In the genomic region with DNA sequence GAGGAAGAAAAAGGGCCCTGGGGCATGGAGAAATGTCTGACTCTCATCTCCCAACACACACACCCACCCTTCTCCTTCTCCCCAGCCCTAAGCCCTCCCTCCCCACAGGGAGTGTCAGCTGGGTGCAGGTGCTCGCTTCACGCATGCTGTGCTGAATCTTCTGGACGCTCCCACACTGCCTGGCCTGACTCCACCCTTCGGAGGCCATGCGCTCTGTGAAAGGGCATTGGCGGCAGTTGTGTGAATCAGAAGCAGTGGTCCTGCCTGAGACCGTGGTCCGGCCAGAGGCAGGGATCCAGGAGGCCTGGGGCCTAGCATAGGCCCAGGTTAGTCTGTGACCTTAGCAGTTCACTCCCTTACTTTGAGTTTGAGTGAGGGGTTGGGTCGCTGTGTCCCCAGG, we compare ENCODE assay signal across 21 cellular contexts. TPM values are rescaled to one million over a fixed set of nuclear protein-coding genes. Genes with fewer than 3 reads are reported as not detected.
DNase-seq lines count a peak whose midpoint lies in the region; ATAC-seq, FAIRE-seq and TF ChIP-seq lines count a peak whose summit lies in the region.
"Had no signal": no experiment of that assay in that cellular context is flagged by ENCODE, and none has a peak within 500 bp of the region (broad histone marks: within the 10 kb centered on the region; RNA-seq: fewer than 3 reads in every experiment).

No MANE protein-coding gene starts in this region.

- H3K9ac ChIP-seq in K562 (ENCODE audit: insufficient read depth in 1 of 2, low read depth in 2 of 2, low read length in 2 of 2) = peak overlapping the region in 1 of 2 experiments; percentile 27; a peak in 1 of 4 replicates
- H3K9ac ChIP-seq in trophoblast cell (ENCODE audit: low read length) = no peak overlapping the region

- no peak overlapping the region for H3K18ac ChIP-seq in trophoblast cell (ENCODE audit: low read length)

- ATAC-seq in K562 = no peak
- ATAC-seq in GM21737 (IDR thresholded peaks at IDR 0.05; ENCODE audit: unreplicated experiment) = no peak
- no peak for ATAC-seq in GM19351 (IDR thresholded peaks at IDR 0.05; ENCODE audit: unreplicated experiment)

- H2BK120ac ChIP-seq in trophoblast cell (ENCODE audit: insufficient read depth, low read length, poor library complexity) = no peak overlapping the region

- POLR2A ChIA-PET in K562 (lab: Yijun Ruan, JAX) = interaction anchor here (0.6 to 1.2 kb wide), 2 partner anchors 11 to 262 kb away, joined by 3 read pairs; no protein-coding TSS in a partner anchor

- H3K36me3 ChIP-seq in right atrium auricular region (no peaks in the 10 kb centered on the region), KOPT-K1 (ENCODE audit: insufficient read depth, low read length) (no peaks in the 10 kb centered on the region), K562 (ENCODE audit: control insufficient read depth, insufficient read depth, low read length) (no peaks in the 10 kb centered on the region), trophoblast cell (ENCODE audit: control insufficient read depth in 1 of 2, insufficient read depth in 2 of 2, low read length in 2 of 2) (no peaks in the 10 kb centered on the region)
- H3K36me3 ChIP-seq: HAP-1 had no signal

- WGBS in K562 (ENCODE audit: insufficient coverage, low coverage, missing lambda C conversion rate) = 62% methylated on average over 8 of the region's 9 CpGs
- no CpG with 5 or more reads among the region's 9 CpGs for WGBS in trophoblast cell (ENCODE audit: extremely low coverage, insufficient coverage, insufficient read length)

- H3K4me1 ChIP-seq in right atrium auricular region = peaks cover 0 to 3% of the 10 kb centered on the region in 2 donors
- H3K4me1 ChIP-seq in K562 (replicated peaks in 1 of 2; ENCODE audit: control insufficient read depth in 2 of 2, insufficient read depth in 2 of 2, low read length in 2 of 2) = peaks cover 3 to 8% of the 10 kb centered on the region in 2 experiments; a peak in 3 of 5 replicates
- peaks cover 15 to 16% of the 10 kb centered on the region in 2 experiments for H3K4me1 ChIP-seq in trophoblast cell (ENCODE audit: control insufficient read depth in 1 of 2, insufficient read depth in 2 of 2, low read length in 2 of 2)

- no peak overlapping the region for H4K12ac ChIP-seq in trophoblast cell (ENCODE audit: low read depth, low read length)

- H2AFZ ChIP-seq in K562 (ENCODE audit: low read depth, low read length) (0 out of 2 replicates have a peak overlapping the region, but pooled peaks have one; percentile 16), trophoblast cell (ENCODE audit: insufficient read depth, low read length, poor library complexity) (no peak overlapping the region)

- H2BK5ac ChIP-seq in trophoblast cell (ENCODE audit: low read depth, low read length, poor library complexity) = no peak overlapping the region

- peak overlapping the region; percentile 16 for H4K91ac ChIP-seq in trophoblast cell (ENCODE audit: low read depth, low read length)

- H3K4me2 ChIP-seq in K562 (ENCODE audit: insufficient read depth, low read length) (no peak overlapping the region), trophoblast cell (ENCODE audit: low read length) (no peak overlapping the region)

- FAIRE-seq in K562 (lab: Jason Lieb, UNC) = no peak
- FAIRE-seq: GM12891, GM18507, H54 had no signal

- peak overlapping the region; percentile 6 for H2AK5ac ChIP-seq in trophoblast cell (ENCODE audit: low read length)

- no peak for TF ChIP-seq RAD21 in K562 (CRISPR knock-in tag; conservative IDR thresholded peaks at IDR 0.05 in 1 of 2, IDR thresholded peaks at IDR 0.05 in 1 of 2)

- H4K20me1 ChIP-seq in K562 (replicated peaks; ENCODE audit: control insufficient read depth, insufficient read depth, low read length) = no peaks in the 10 kb centered on the region

- H3K14ac ChIP-seq in trophoblast cell (ENCODE audit: low read length) = no peak overlapping the region

- H3K27me3 ChIP-seq in right atrium auricular region = no peaks in the 10 kb centered on the region
- 0 out of 5 replicates have a peak, but pooled peaks cover 0 to 3% of the 10 kb centered on the region in 2 experiments for H3K27me3 ChIP-seq in K562 (ENCODE audit: control insufficient read depth in 2 of 2, insufficient read depth in 2 of 2, low read length in 2 of 2)
- no peaks in the 10 kb centered on the region for H3K27me3 ChIP-seq in trophoblast cell (ENCODE audit: insufficient read depth, low read length)

- H3K79me2 ChIP-seq in K562 (ENCODE audit: control insufficient read depth, insufficient read depth, low read length) (no peaks in the 10 kb centered on the region), trophoblast cell (ENCODE audit: control insufficient read depth, insufficient read depth, low read length, poor library complexity) (no peaks in the 10 kb centered on the region)

- no peak overlapping the region for H3K4ac ChIP-seq in trophoblast cell (ENCODE audit: low read depth, low read length)

- no peak overlapping the region for H3K23ac ChIP-seq in trophoblast cell (ENCODE audit: low read length)

- H3K4me3 ChIP-seq in right atrium auricular region (no peak overlapping the region), K562 (no peak overlapping the region), trophoblast cell (ENCODE audit: low read depth, low read length) (no peak overlapping the region)
- H3K4me3 ChIP-seq: HAP-1 had no signal

- intact Hi-C loops in cardiac septum (cut with DNase I) = no loop called here
- intact Hi-C loops in K562 (cut with micrococcal nuclease) = no loop called here

- H3K9me3 ChIP-seq in right atrium auricular region (no peaks in the 10 kb centered on the region), KOPT-K1 (ENCODE audit: insufficient read depth, low read length, poor library complexity, severe bottlenecking) (no peaks in the 10 kb centered on the region), K562 (replicated peaks; ENCODE audit: control insufficient read depth, insufficient read depth, low read depth, low read length) (no peaks in the 10 kb centered on the region), trophoblast cell (ENCODE audit: insufficient read depth, low read depth, low read length) (no peaks in the 10 kb centered on the region)

- CTCF ChIA-PET in K562 (lab: Yijun Ruan, JAX; ENCODE audit: low intra/inter-chr PET ratio) = interaction anchor here (4.2 kb wide), 1 partner anchor 115 kb away, joined by 66 read pairs; no protein-coding TSS in a partner anchor

- H3K79me1 ChIP-seq in trophoblast cell (ENCODE audit: low read length) = peaks cover 8% of the 10 kb centered on the region

- TF ChIP-seq POLR2A in K562 (conservative IDR thresholded peaks at IDR 0.05) = no peak

- no TSS peak for BruUV-seq in K562 (replicated peaks; lab: Mats Ljungman, UMichigan)

- H3K9me1 ChIP-seq in K562 (ENCODE audit: control insufficient read depth, insufficient read depth, low read length) = no peaks in the 10 kb centered on the region

- H4K8ac ChIP-seq in trophoblast cell (ENCODE audit: low read depth, low read length) = no peak overlapping the region

- no peak for TF ChIP-seq CTCF in right atrium auricular region (IDR thresholded peaks at IDR 0.05)
- no peak for TF ChIP-seq CTCF in K562 (IDR thresholded peaks at IDR 0.05 in 2 of 3, conservative IDR thresholded peaks at IDR 0.05 in 1 of 3; ENCODE audit: insufficient read depth in 2 of 3, low read depth in 1 of 3, low read length in 3 of 3)

- DNase-seq in cardiac septum (ENCODE audit: low spot score) (peak; percentile 63), right atrium auricular region (ENCODE audit: low spot score) (no peak), K562 (ENCODE audit: extremely low read depth in 1 of 4, low spot score in 3 of 4) (no peak), trophoblast cell (no peak), OCI-M2 (lab: John Stamatoyannopoulos, UW; ENCODE audit: unreplicated experiment) (no peak)
- DNase-seq: C1 segment of cervical spinal cord; Calu3; CD4-positive, alpha-beta memory T cell; COR-L47; DMS53; DMS79 treated with DMSO at 0.1 percent for 48 hours; GF-D8; GOT3 had no signal

- H3K27ac ChIP-seq in right atrium auricular region = no peak overlapping the region
- peak overlapping the region; percentile 16 for H3K27ac ChIP-seq in KOPT-K1 (ENCODE audit: low read depth, low read length, poor library complexity, severe bottlenecking)
- H3K27ac ChIP-seq in K562 (ENCODE audit: extremely low read depth, low read depth, low read length) = no peak overlapping the region
- H3K27ac ChIP-seq in trophoblast cell (ENCODE audit: low read depth, low read length) = no peak overlapping the region

- no peak for TF ChIP-seq EP300 in K562 (IDR thresholded peaks at IDR 0.05; ENCODE audit: low read length)

- peak overlapping the region; percentile 6 for H2BK12ac ChIP-seq in trophoblast cell (ENCODE audit: low read length)

- in situ Hi-C loops in K562 (cut with MboI) = loop anchor here (10.0 kb wide), 1 partner anchor 70 kb away; no protein-coding TSS in a partner anchor

TF ChIP-seq in K562, 482 proteins besides CTCF, POLR2A, EP300 and RAD21 (continues in another document):
- TF ChIP-seq ZNF57 (CRISPR knock-in tag; IDR thresholded peaks at IDR 0.05) = no peak
- no peak for TF ChIP-seq HEY1 (CRISPR knock-in tag; IDR thresholded peaks at IDR 0.05; ENCODE audit: borderline replicate concordance)
- TF ChIP-seq TBL1XR1 (IDR thresholded peaks at IDR 0.05; ENCODE audit: low read length in 2 of 2) = no peak
- TF ChIP-seq ZNF354B (CRISPR knock-in tag; IDR thresholded peaks at IDR 0.05) = no peak
- TF ChIP-seq KLF6 (CRISPR knock-in tag; IDR thresholded peaks at IDR 0.05; ENCODE audit: borderline replicate concordance) = no peak

RNA-seq across cellular contexts. Expression of gene LONRF2, which starts 57.1 kb away (rescaled TPM):
- total RNA-seq in cardiac septum (24.5 TPM), right atrium auricular region (10 to 100 TPM; 11.3 to 18.9 TPM), K562 (2014; rRNA removed) (2.0 and 2.6 TPM in 2 replicates), K562 (2014; rRNA removed; fragmentation: Illumina TruSeq; extraction: Trizol) (2.7 and 3.3 TPM in 2 replicates), K562 (2015; rRNA removed; fragmentation: Illumina TruSeq; extraction: Trizol) (2.2 and 2.5 TPM in 2 replicates), K562 (2021) (3.6 and 5.0 TPM in 2 replicates)
- total RNA-seq in K562 (2011; cell fraction: chromatin; rRNA removed; ENCODE audit: low replicate concordance) = 18.7 and 21.8 TPM in 2 replicates
- total RNA-seq in K562 (2011; cell fraction: nucleolus; rRNA removed) = 7.0 and 7.3 TPM in 2 replicates
- total RNA-seq in K562 (2011; cell fraction: nucleoplasm; rRNA removed) = 9.8 and 14.6 TPM in 2 replicates
- polyA plus RNA-seq in K562 (2011; rRNA removed) (4.5 and 4.8 TPM in 2 replicates), K562 (2014; fragmentation: Illumina TruSeq; extraction: Trizol) (3.4 and 3.8 TPM in 2 replicates), K562 (2014; fragmentation: Nextera tagmentation; extraction: Ambion mirVana) (under 1 TPM; 0.35 TPM), K562 (2014; rRNA removed) (2.7 and 3.0 TPM in 2 replicates)
- 1.2 and 2.8 TPM in 2 replicates for polyA plus RNA-seq in K562 (2011; cell fraction: cytosol; rRNA removed)
- 11.7 and 12.2 TPM in 2 replicates for polyA plus RNA-seq in K562 (2011; cell fraction: nucleus; rRNA removed)
- polyA plus RNA-seq in K562 (2012) = 1.5 and 1.7 TPM in 2 replicates
- 8.4 and 10.6 TPM in 2 replicates for polyA minus RNA-seq in K562 (2011; rRNA and poly(A)+ RNA removed)
- 4.0 and 7.3 TPM in 2 replicates for polyA minus RNA-seq in K562 (2011; cell fraction: cytosol; rRNA and poly(A)+ RNA removed)
- polyA minus RNA-seq in K562 (2011; cell fraction: nucleus; rRNA and poly(A)+ RNA removed) = 6.6 and 13.9 TPM in 2 replicates
- 1.8 and 2.0 TPM in 2 replicates for polyA plus RNA-seq in trophoblast cell (2013)
- total RNA-seq: G401 had no signal
